8 cellular contexts compared by ENCODE assay signal in genomic region chr2:24048662-24049484, GRCh38. TPM values are rescaled to one million over a fixed set of nuclear protein-coding genes. Genes with fewer than 3 reads are reported as not detected.
A peak's percentile ranks its signal among the peaks of the same experiment; 100 is the strongest.
DNase-seq lines count a peak whose midpoint lies in the region; ATAC-seq and TF ChIP-seq lines count a peak whose summit lies in the region.
"Had no signal": no experiment of that assay in that cellular context is flagged by ENCODE, and none has a peak within 500 bp of the region (broad histone marks: within the 10 kb centered on the region; RNA-seq: fewer than 3 reads in every experiment).

No MANE protein-coding gene starts in this region.

- DNase-seq in ELR (ENCODE audit: low read depth) (peak; percentile 42), NCI-H2029 (lab: John Stamatoyannopoulos, UW) (peak; percentile 15), dorsolateral prefrontal cortex (no peak), retina (peak; percentile 57), iPS-NIHi11 (ENCODE audit: low spot score) (no peak)
- DNase-seq in stimulated activated CD4-positive, alpha-beta T cell treated with anti-CD3 and anti-CD28 coated beads, Interleukin-4, amount 100 ng/mL, for 1 hour = no peak

- TF ChIP-seq CTCF in dorsolateral prefrontal cortex (IDR thresholded peaks at IDR 0.05 in 54 of 56, conservative IDR thresholded peaks at IDR 0.05 in 2 of 56; ENCODE audit: low read depth in 1 of 56, partially characterized antibody in 56 of 56) = no peak

- H3K27me3 ChIP-seq in dorsolateral prefrontal cortex = no peaks in the 10 kb centered on the region

- H3K27ac ChIP-seq in dorsolateral prefrontal cortex = peak overlapping the region in 21 of 59 donors; percentile 43 to 88 (median 73)

- intact Hi-C loops in dorsolateral prefrontal cortex (cut with DNase I) = loop anchor here (2.0 to 10.0 kb wide), 3 partner anchors 28 to 124 kb away; partner anchors contain the start of genes ATAD2B (in 1 of the 2), SF3B6 (in 1 of the 2) and UBXN2A (in 1 of the 2)

- H3K4me3 ChIP-seq in dorsolateral prefrontal cortex = peak overlapping the region; percentile 51 to 93 (median 76)

- ATAC-seq in HG03432 (IDR thresholded peaks at IDR 0.05; ENCODE audit: unreplicated experiment) = no peak

RNA-seq across cellular contexts. Expression of gene FKBP1B, which starts 0.7 kb away (rescaled TPM):
- 10 to 100 TPM in 119 of 120 experiments, 1 to 10 TPM in 1; 9.9 to 55.9 (median 35.5) TPM for total RNA-seq in dorsolateral prefrontal cortex

RNA-seq across cellular contexts. Expression of gene WDCP, which starts 1.7 kb away (rescaled TPM):
- total RNA-seq in dorsolateral prefrontal cortex = 10 to 100 TPM in 67 of 120 experiments, 1 to 10 TPM in 53; 5.7 to 17.2 (median 10.7) TPM

RNA-seq across cellular contexts. Expression of gene SF3B6, which starts 27.3 kb away (rescaled TPM):
- 10 to 100 TPM; 23.9 to 55.1 (median 35.5) TPM for total RNA-seq in dorsolateral prefrontal cortex

RNA-seq across cellular contexts. Expression of gene TP53I3, which starts 35.8 kb away (rescaled TPM):
- total RNA-seq in dorsolateral prefrontal cortex = 10 to 100 TPM in 1 of 120 experiments, 1 to 10 TPM in 116, under 1 TPM in 3; 0.39 to 11.1 (median 4.0) TPM

RNA-seq across cellular contexts. Expression of gene MFSD2B, which starts 39.0 kb away (rescaled TPM):
- 1 to 10 TPM in 32 of 120 experiments, under 1 TPM in 54, not detected in 34; 0.13 to 3.2 (median 0.68) TPM for total RNA-seq in dorsolateral prefrontal cortex
- total RNA-seq: SK-MEL-5 had no signal

Comparison
In these comparisons a context has a peak if more than half of its experiments do, and no peak if none do; other contexts are left out.
1. DNase-seq: peak in ELR (single experiment), NCI-H2029 (single experiment) and retina (single experiment); none in dorsolateral prefrontal cortex (0 of 10), iPS-NIHi11 (single experiment) and stimulated activated CD4-positive, alpha-beta T cell treated with anti-CD3 and anti-CD28 coated beads, Interleukin-4, amount 100 ng/mL, for 1 hour (single experiment).